In the genomic region with DNA sequence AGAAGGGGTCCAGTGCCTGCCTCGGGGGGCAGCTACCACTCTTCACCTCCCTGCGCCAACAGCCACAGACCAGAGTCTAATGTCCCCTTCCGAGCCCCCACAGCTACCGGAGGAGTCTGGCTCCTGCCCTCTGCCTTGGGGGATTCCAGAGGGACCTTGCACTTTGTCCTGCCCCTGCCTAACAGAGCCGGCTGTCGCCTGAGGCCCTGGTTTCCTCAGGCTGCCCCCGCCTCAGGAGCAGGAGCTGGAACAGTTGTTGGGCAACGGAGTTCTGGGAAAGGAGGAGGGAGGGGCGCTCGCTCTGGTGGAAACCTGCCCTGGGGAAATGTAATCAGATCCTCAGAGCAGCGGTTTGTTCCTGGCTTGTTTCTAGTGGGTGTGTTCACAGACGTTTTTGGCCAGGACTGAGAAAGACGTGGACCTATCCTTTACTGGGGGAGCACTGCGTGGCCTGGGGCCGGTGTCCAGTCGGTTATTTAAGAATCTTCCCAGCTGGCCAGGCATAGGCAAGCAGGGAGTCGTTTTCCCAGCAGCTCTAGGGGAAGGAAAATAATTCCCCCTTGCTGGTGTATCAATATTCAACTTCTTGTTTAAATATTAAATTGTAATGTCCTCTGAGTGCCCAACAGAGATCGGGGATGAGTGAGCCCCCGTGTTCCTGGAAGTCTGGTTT, we compare ENCODE assay signal across 9 cellular contexts. TPM values are rescaled to one million over a fixed set of nuclear protein-coding genes. Genes with fewer than 3 reads are reported as not detected.
DNase-seq lines count a peak whose midpoint lies in the region; ATAC-seq and TF ChIP-seq lines count a peak whose summit lies in the region.
"Had no signal": no experiment of that assay in that cellular context is flagged by ENCODE, and none has a peak within 500 bp of the region (broad histone marks: within the 10 kb centered on the region; RNA-seq: fewer than 3 reads in every experiment).

No MANE protein-coding gene starts in this region.

- no peaks in the 10 kb centered on the region for H3K36me3 ChIP-seq in parathyroid adenoma (ENCODE audit: control insufficient read depth, insufficient read depth, low read length)

- peaks cover 3% of the 10 kb centered on the region for H3K4me1 ChIP-seq in parathyroid adenoma

- TF ChIP-seq RAD21 in Ishikawa (IDR thresholded peaks at IDR 0.05; ENCODE audit: low read depth) = no peak

- no peaks in the 10 kb centered on the region for H3K9me3 ChIP-seq in parathyroid adenoma (ENCODE audit: control insufficient read depth, low read length)

- H3K79me2 ChIP-seq in parathyroid adenoma = no peaks in the 10 kb centered on the region

- peak overlapping the region; percentile 56 for H2AFZ ChIP-seq in parathyroid adenoma

- peak overlapping the region; percentile 60 for H3K27ac ChIP-seq in parathyroid adenoma

- H3K4me3 ChIP-seq in parathyroid adenoma (ENCODE audit: low read depth, low read length) = no peak overlapping the region

- no peak for TF ChIP-seq CTCF in parathyroid adenoma (IDR thresholded peaks at IDR 0.05)

- peak overlapping the region; percentile 50 for H3K4me2 ChIP-seq in parathyroid adenoma (ENCODE audit: low read length)

- H3K9ac ChIP-seq in parathyroid adenoma = no peak overlapping the region

- ATAC-seq in GM19452 (IDR thresholded peaks at IDR 0.05; ENCODE audit: unreplicated experiment) = no peak
- ATAC-seq in HG02970 (IDR thresholded peaks at IDR 0.05; ENCODE audit: low FRiP score, unreplicated experiment) = no peak

- peak; percentile 47; the same call in 1 of the 2 replicates for TF ChIP-seq EP300 in Ishikawa (IDR thresholded peaks at IDR 0.05; ENCODE audit: borderline replicate concordance)

- no peaks in the 10 kb centered on the region for H3K27me3 ChIP-seq in parathyroid adenoma (ENCODE audit: control insufficient read depth, insufficient read depth, low read length)

- DNase-seq in A172 (ENCODE audit: low spot score) (peak; percentile 60), T1000 (lab: John Stamatoyannopoulos, UW) (peak; percentile 59), globus pallidus (ENCODE audit: low spot score) (peak; percentile 35)
- no peak for DNase-seq in activated CD4-positive, CD25-positive, alpha-beta regulatory T cell treated with anti-CD3 and anti-CD28 coated beads, Interleukin-2, amount 50 U/mL, for 72 hours
- DNase-seq: DND-41 had no signal

TF ChIP-seq in Ishikawa, 13 proteins besides CTCF, POLR2A, EP300 and RAD21:
- peak; percentile 83 for TF ChIP-seq CEBPB (IDR thresholded peaks at IDR 0.05)
- TF ChIP-seq NFIC (IDR thresholded peaks at IDR 0.05) = peak; percentile 53
- no peak for TF ChIP-seq FOXM1 (IDR thresholded peaks at IDR 0.05; ENCODE audit: borderline replicate concordance, low read depth)

RNA-seq across cellular contexts. Expression of a gene that starts 32.3 kb away (rescaled TPM):
- total RNA-seq in A172 (2014; rRNA removed; shearing (Covaris generic)) = 1.8 and 3.4 TPM in 2 replicates

RNA-seq across cellular contexts. Expression of a gene that starts 39.2 kb away (rescaled TPM):
- total RNA-seq in A172 (2014; rRNA removed; shearing (Covaris generic)) = 45.9 and 57.1 TPM in 2 replicates

RNA-seq across cellular contexts. Expression of a gene that starts 48.0 kb away (rescaled TPM):
- not detected in 2 replicates for total RNA-seq in A172 (2014; rRNA removed; shearing (Covaris generic))
